Comparison of ENCODE assay signal across 19 cellular contexts in genomic region chr20:2922957-2923356, GRCh38.
"Had no signal": no experiment of that assay in that cellular context is flagged by ENCODE, and none has a peak within 500 bp of the region (broad histone marks: within the 10 kb centered on the region; RNA-seq: fewer than 3 reads in every experiment).

No MANE protein-coding gene starts in this region.

- H3K9me3 ChIP-seq: gastroesophageal sphincter, heart left ventricle, neutrophil, pancreas, sigmoid colon, thoracic aorta had no signal

- H3K27me3 ChIP-seq: gastroesophageal sphincter, heart left ventricle, neutrophil, pancreas, sigmoid colon had no signal

- ATAC-seq: activated CD8-positive, alpha-beta memory T cell treated with anti-CD3 and anti-CD28 coated beads, Interleukin-2, amount 10 ng/mL, durations not matched to agents 7 days and 5 days; activated T-helper 17 cell treated with anti-CD3 and anti-CD28 coated beads, Interleukin-2, amount 50 U/mL, for 72 hours; gastroesophageal sphincter; heart left ventricle; naive thymus-derived CD8-positive, alpha-beta T cell; stimulated activated effector memory CD8-positive, alpha-beta T cell treated with anti-CD3 and anti-CD28 coated beads, Interleukin-12 subunit alpha, Interleukin-12 subunit beta, amount 100 ng/mL, for 72 hours had no signal

- DNase-seq: activated B cell treated with CpG ODN at 0.5 μM for 24 hours; activated CD4-positive, alpha-beta memory T cell treated with anti-CD3 and anti-CD28 coated beads, Interleukin-2, amount 10 ng/mL, durations not matched to agents 7 days and 5 days; activated CD4-positive, alpha-beta T cell treated with anti-CD3 and anti-CD28 coated beads for 48 hours; activated CD8-positive, alpha-beta memory T cell treated with anti-CD3 and anti-CD28 coated beads, Interleukin-2, amount 10 ng/mL, durations not matched to agents 7 days and 5 days; activated naive CD4-positive, alpha-beta T cell treated with Interleukin-2 at 50 U/mL for 16 hours; activated naive CD8-positive, alpha-beta T cell treated with anti-CD3 and anti-CD28 coated beads, Interleukin-2, amount 10 ng/mL, durations not matched to agents 7 days and 5 days; amygdala; central memory CD4-positive, alpha-beta T cell; heart left ventricle; kidney glomerular epithelial cell; naive thymus-derived CD8-positive, alpha-beta T cell; pancreas; sigmoid colon; stimulated activated CD4-positive, alpha-beta T cell treated with anti-CD3 and anti-CD28 coated beads, Interleukin-4, amount 100 ng/mL, for 24 hours had no signal

- H3K4me3 ChIP-seq: gastroesophageal sphincter, heart left ventricle, pancreas, sigmoid colon, thoracic aorta had no signal

- H3K27ac ChIP-seq: gastroesophageal sphincter, heart left ventricle, neutrophil, pancreas, sigmoid colon, thoracic aorta had no signal

- H3K4me1 ChIP-seq: sigmoid colon had no signal
